Comparison of ENCODE assay signal across 22 cellular contexts in genomic region chr1:51669191-51669590, GRCh38. TPM values are rescaled to one million over a fixed set of nuclear protein-coding genes. Genes with fewer than 3 reads are reported as not detected.
DNase-seq lines count a peak whose midpoint lies in the region; ATAC-seq, FAIRE-seq and TF ChIP-seq lines count a peak whose summit lies in the region.
"Had no signal": no experiment of that assay in that cellular context is flagged by ENCODE, and none has a peak within 500 bp of the region (broad histone marks: within the 10 kb centered on the region; RNA-seq: fewer than 3 reads in every experiment).

No MANE protein-coding gene starts in this region.

- no peak for TF ChIP-seq EP300 in K562 (IDR thresholded peaks at IDR 0.05; ENCODE audit: low read length)

- no peak overlapping the region for H2AFZ ChIP-seq in K562 (ENCODE audit: low read depth, low read length)

- H3K36me3 ChIP-seq in HEK293 (ENCODE audit: control insufficient read depth in 2 of 2, insufficient read depth in 1 of 2, low read length in 2 of 2), result no peaks in the 10 kb centered on the region
- H3K36me3 ChIP-seq in K562 (ENCODE audit: control insufficient read depth, insufficient read depth, low read length), result no peaks in the 10 kb centered on the region; the same call in 2 of the 3 replicates
- no peaks in the 10 kb centered on the region for H3K36me3 ChIP-seq in neutrophil
- H3K36me3 ChIP-seq in mucosa of descending colon (ENCODE audit: low read depth), result no peaks in the 10 kb centered on the region
- H3K36me3 ChIP-seq: colonic mucosa had no signal

- in situ Hi-C loops in K562 (cut with MboI), result no loop called here

- no peaks in the 10 kb centered on the region for H3K27me3 ChIP-seq in K562 (ENCODE audit: control insufficient read depth in 2 of 2, insufficient read depth in 2 of 2, low read length in 2 of 2)
- no peaks in the 10 kb centered on the region for H3K27me3 ChIP-seq in neutrophil
- H3K27me3 ChIP-seq: BLaER1, colonic mucosa had no signal

- no peak overlapping the region for H3K4me3 ChIP-seq in HEK293 (ENCODE audit: low read depth, low read length)
- H3K4me3 ChIP-seq in K562, result no peak overlapping the region
- H3K4me3 ChIP-seq in neutrophil (ENCODE audit: low read depth in 1 of 2, low read length in 1 of 2), result no peak overlapping the region
- no peak overlapping the region for H3K4me3 ChIP-seq in mucosa of descending colon
- H3K4me3 ChIP-seq: BLaER1, colonic mucosa had no signal

- H4K20me1 ChIP-seq in K562 (replicated peaks; ENCODE audit: control insufficient read depth, insufficient read depth, low read length), result peaks cover 24% of the 10 kb centered on the region
- H4K20me1 ChIP-seq: BLaER1 had no signal

- TF ChIP-seq RAD21 in K562 (CRISPR knock-in tag; conservative IDR thresholded peaks at IDR 0.05 in 1 of 2, IDR thresholded peaks at IDR 0.05 in 1 of 2), result no peak

- POLR2A ChIA-PET in HEK293 (lab: Yijun Ruan, JAX), result no interaction called here
- POLR2A ChIA-PET in K562 (lab: Yijun Ruan, JAX), result no interaction called here

- CTCF ChIA-PET in HEK293 (lab: Yijun Ruan, JAX), result interaction anchor here (0.9 kb wide), 1 partner anchor 24 kb away, joined by 3 read pairs; no protein-coding TSS in a partner anchor
- CTCF ChIA-PET in K562 (lab: Yijun Ruan, JAX; ENCODE audit: low intra/inter-chr PET ratio), result no interaction called here

- ATAC-seq in K562 (no peak), GM19324 (IDR thresholded peaks at IDR 0.05; ENCODE audit: low FRiP score, unreplicated experiment) (no peak), mucosa of descending colon (no peak)
- ATAC-seq: activated CD8-positive, alpha-beta memory T cell treated with anti-CD3 and anti-CD28 coated beads, Interleukin-2, amount 10 ng/mL, durations not matched to agents 7 days and 5 days; left ventricle myocardium superior had no signal

- no peak overlapping the region for H3K9ac ChIP-seq in K562 (ENCODE audit: insufficient read depth in 1 of 2, low read depth in 2 of 2, low read length in 2 of 2)
- H3K9ac ChIP-seq: BLaER1 had no signal

- H3K9me3 ChIP-seq in HEK293 (ENCODE audit: control insufficient read depth, insufficient read depth, low read depth, low read length) (no peaks in the 10 kb centered on the region), K562 (replicated peaks; ENCODE audit: control insufficient read depth, insufficient read depth, low read depth, low read length) (no peaks in the 10 kb centered on the region), neutrophil (no peaks in the 10 kb centered on the region), mucosa of descending colon (no peaks in the 10 kb centered on the region)
- H3K9me3 ChIP-seq: BLaER1, Caco-2, colonic mucosa had no signal

- H3K4me2 ChIP-seq in K562 (ENCODE audit: insufficient read depth, low read length), result no peak overlapping the region
- H3K4me2 ChIP-seq: BLaER1 had no signal

- H3K9me1 ChIP-seq in K562 (ENCODE audit: control insufficient read depth, insufficient read depth, low read length), result no peaks in the 10 kb centered on the region

- no peak for TF ChIP-seq POLR2A in K562 (conservative IDR thresholded peaks at IDR 0.05)

- DNase-seq in NCI-H146 treated with DMSO at 0.1 percent for 48 hours (lab: John Stamatoyannopoulos, UW; ENCODE audit: unreplicated experiment) (peak; percentile 8), NCI-H146 (lab: John Stamatoyannopoulos, UW) (no peak), K562 (ENCODE audit: extremely low read depth in 1 of 4, low spot score in 3 of 4) (no peak), NCI-H128 (lab: John Stamatoyannopoulos, UW; ENCODE audit: unreplicated experiment) (no peak), mucosa of descending colon (no peak)
- DNase-seq: activated CD4-positive, alpha-beta T cell treated with anti-CD3 and anti-CD28 coated beads for 4 hours; activated CD8-positive, alpha-beta memory T cell treated with anti-CD3 and anti-CD28 coated beads, Interleukin-2, amount 10 ng/mL, durations not matched to agents 7 days and 5 days; Caco-2; colonic mucosa; head of caudate nucleus; left ventricle myocardium superior; NCI-H1436; NCI-H226; stimulated activated CD4-positive, alpha-beta T cell treated with anti-CD3 and anti-CD28 coated beads, Interleukin-12 subunit alpha, Interleukin-12 subunit beta, amount 100 ng/mL, for 4 hours had no signal

- intact Hi-C loops in K562 (cut with micrococcal nuclease) (no loop called here), mucosa of descending colon (cut with DNase I, micrococcal nuclease) (no loop called here)

- H3K4me1 ChIP-seq in HEK293 (ENCODE audit: control insufficient read depth, insufficient read depth, low read length) (peaks cover 18% of the 10 kb centered on the region), K562 (replicated peaks in 1 of 2; ENCODE audit: control insufficient read depth in 2 of 2, insufficient read depth in 2 of 2, low read length in 2 of 2) (peaks cover 0 to 38% of the 10 kb centered on the region in 2 experiments; a peak in 3 of 5 replicates), neutrophil (ENCODE audit: control insufficient read depth in 1 of 2, insufficient read depth in 1 of 2, low read depth in 1 of 2, low read length in 1 of 2) (peaks cover 52 to 53% of the 10 kb centered on the region in 2 experiments), mucosa of descending colon (ENCODE audit: low read depth) (no peaks in the 10 kb centered on the region)
- H3K4me1 ChIP-seq: colonic mucosa had no signal

- TF ChIP-seq CTCF in HEK293 (tag by site-specific recombination; IDR thresholded peaks at IDR 0.05) (no peak), K562 (IDR thresholded peaks at IDR 0.05 in 2 of 3, conservative IDR thresholded peaks at IDR 0.05 in 1 of 3; ENCODE audit: insufficient read depth in 2 of 3, low read depth in 1 of 3, low read length in 3 of 3) (no peak), neutrophil (IDR thresholded peaks at IDR 0.05) (no peak), mucosa of descending colon (IDR thresholded peaks at IDR 0.05) (no peak)

- FAIRE-seq in K562 (lab: Jason Lieb, UNC), result no peak
- FAIRE-seq: A204.1, endometrium, TTC549 had no signal

- 20% methylated on average over 3 of the region's 3 CpGs for WGBS in K562 (ENCODE audit: insufficient coverage, low coverage, missing lambda C conversion rate)

- peaks cover 15% of the 10 kb centered on the region; the same call in 2 of the 3 replicates for H3K79me2 ChIP-seq in K562 (ENCODE audit: control insufficient read depth, insufficient read depth, low read length)

- BruUV-seq in K562 (replicated peaks; lab: Mats Ljungman, UMichigan), result no TSS peak

- H3K27ac ChIP-seq in HEK293 (ENCODE audit: extremely low read depth, low read depth, low read length) (no peak overlapping the region), K562 (ENCODE audit: extremely low read depth, low read depth, low read length) (no peak overlapping the region), neutrophil (peak overlapping the region; percentile 41)
- H3K27ac ChIP-seq: BLaER1, colonic mucosa, RWPE1 had no signal

TF ChIP-seq in HEK293, 187 proteins besides CTCF, POLR2A, EP300 and RAD21 (continues in another document):
- TF ChIP-seq, protein P1, sequence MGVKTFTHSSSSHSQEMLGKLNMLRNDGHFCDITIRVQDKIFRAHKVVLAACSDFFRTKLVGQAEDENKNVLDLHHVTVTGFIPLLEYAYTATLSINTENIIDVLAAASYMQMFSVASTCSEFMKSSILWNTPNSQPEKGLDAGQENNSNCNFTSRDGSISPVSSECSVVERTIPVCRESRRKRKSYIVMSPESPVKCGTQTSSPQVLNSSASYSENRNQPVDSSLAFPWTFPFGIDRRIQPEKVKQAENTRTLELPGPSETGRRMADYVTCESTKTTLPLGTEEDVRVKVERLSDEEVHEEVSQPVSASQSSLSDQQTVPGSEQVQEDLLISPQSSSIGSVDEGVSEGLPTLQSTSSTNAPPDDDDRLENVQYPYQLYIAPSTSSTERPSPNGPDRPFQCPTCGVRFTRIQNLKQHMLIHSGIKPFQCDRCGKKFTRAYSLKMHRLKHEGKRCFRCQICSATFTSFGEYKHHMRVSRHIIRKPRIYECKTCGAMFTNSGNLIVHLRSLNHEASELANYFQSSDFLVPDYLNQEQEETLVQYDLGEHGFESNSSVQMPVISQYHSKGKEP (tag by site-specific recombination; IDR thresholded peaks at IDR 0.05), result no peak
- no peak for TF ChIP-seq KLF16 (tag by site-specific recombination; IDR thresholded peaks at IDR 0.05)

TF ChIP-seq in K562, 482 proteins besides CTCF, POLR2A, EP300 and RAD21 (continues in another document):
- TF ChIP-seq, protein P2, sequence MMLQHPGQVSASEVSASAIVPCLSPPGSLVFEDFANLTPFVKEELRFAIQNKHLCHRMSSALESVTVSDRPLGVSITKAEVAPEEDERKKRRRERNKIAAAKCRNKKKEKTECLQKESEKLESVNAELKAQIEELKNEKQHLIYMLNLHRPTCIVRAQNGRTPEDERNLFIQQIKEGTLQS (IDR thresholded peaks at IDR 0.05), result peak; percentile 27; the same call in 1 of the 2 replicates
- TF ChIP-seq, protein P2 (CRISPR knock-in tag; conservative IDR thresholded peaks at IDR 0.05), result no peak
- TF ChIP-seq ZNF316 (IDR thresholded peaks at IDR 0.05), result peak; percentile 79
- no peak for TF ChIP-seq SMAD1 (IDR thresholded peaks at IDR 0.05; ENCODE audit: low read depth, low read length, partially characterized antibody)
- peak; percentile 88 for TF ChIP-seq C11orf30 (IDR thresholded peaks at IDR 0.05; ENCODE audit: low read depth)

RNA-seq across cellular contexts. Expression of gene OSBPL9, which starts 52.3 kb away (rescaled TPM):
- total RNA-seq in K562 (2011; cell fraction: chromatin; rRNA removed; ENCODE audit: low replicate concordance), result 130 and 303 TPM in 2 replicates
- total RNA-seq in K562 (2011; cell fraction: nucleolus; rRNA removed), result 63.4 and 95.5 TPM in 2 replicates
- total RNA-seq in K562 (2011; cell fraction: nucleoplasm; rRNA removed), result 155 and 245 TPM in 2 replicates
- total RNA-seq in K562 (2014; rRNA removed) (170 and 185 TPM in 2 replicates), K562 (2014; rRNA removed; fragmentation: Illumina TruSeq; extraction: Trizol) (210 and 239 TPM in 2 replicates), K562 (2015; rRNA removed; fragmentation: Illumina TruSeq; extraction: Trizol) (209 and 211 TPM in 2 replicates), K562 (2021) (131 and 136 TPM in 2 replicates), mucosa of descending colon (10 to 100 TPM; 44.2 to 51.5 (median 50.7) TPM)
- polyA plus RNA-seq in K562 (2011; rRNA removed) (194 and 219 TPM in 2 replicates), K562 (2014; fragmentation: Illumina TruSeq; extraction: Trizol) (209 and 217 TPM in 2 replicates), K562 (2014; fragmentation: Nextera tagmentation; extraction: Ambion mirVana) (10 to 100 TPM; 43.9 to 66.2 TPM), K562 (2014; rRNA removed) (140 and 148 TPM in 2 replicates)
- 158 and 177 TPM in 2 replicates for polyA plus RNA-seq in K562 (2011; cell fraction: cytosol; rRNA removed)
- 148 and 218 TPM in 2 replicates for polyA plus RNA-seq in K562 (2011; cell fraction: nucleus; rRNA removed)
- polyA plus RNA-seq in K562 (2012), result 109 and 119 TPM in 2 replicates
- polyA minus RNA-seq in K562 (2011; rRNA and poly(A)+ RNA removed), result 239 and 277 TPM in 2 replicates
- 116 and 142 TPM in 2 replicates for polyA minus RNA-seq in K562 (2011; cell fraction: cytosol; rRNA and poly(A)+ RNA removed)
- polyA minus RNA-seq in K562 (2011; cell fraction: nucleus; rRNA and poly(A)+ RNA removed), result 109 and 204 TPM in 2 replicates
